ENCODE assay signal across 9 cellular contexts in genomic region chr12:66861157-66861750, GRCh38.
DNase-seq lines count a peak whose midpoint lies in the region; ATAC-seq, FAIRE-seq and TF ChIP-seq lines count a peak whose summit lies in the region.
"Had no signal": no experiment of that assay in that cellular context is flagged by ENCODE, and none has a peak within 500 bp of the region (broad histone marks: within the 10 kb centered on the region; RNA-seq: fewer than 3 reads in every experiment).

No MANE protein-coding gene starts in this region.

- ATAC-seq in GM23338, result no peak

- no peaks in the 10 kb centered on the region for H3F3A ChIP-seq in GM23338 (replicated peaks; ENCODE audit: low read depth)

- no peak overlapping the region for H3K4me2 ChIP-seq in GM23338

- H3K4me3 ChIP-seq in GM23338, result no peak overlapping the region
- no peak overlapping the region for H3K4me3 ChIP-seq in bronchial epithelial cell (ENCODE audit: low read depth, low read length)

- H3K9me3 Mint-ChIP-seq in GM23338, result no peaks in the 10 kb centered on the region

- H3K9me2 ChIP-seq in GM23338 (ENCODE audit: insufficient read depth), result no peaks in the 10 kb centered on the region

- TF ChIP-seq CTCF in GM23338 (conservative IDR thresholded peaks at IDR 0.05; ENCODE audit: low read depth in 2 of 2) (peak; percentile 90 to 100), VCaP (conservative IDR thresholded peaks at IDR 0.05) (peak; percentile 98), bronchial epithelial cell (IDR thresholded peaks at IDR 0.05; ENCODE audit: insufficient read depth, low read length, severe bottlenecking) (peak; percentile 75)

- no peak overlapping the region for H2AFZ ChIP-seq in GM23338

- H3K36me3 Mint-ChIP-seq in GM23338 (ENCODE audit: low read depth), result no peaks in the 10 kb centered on the region

- H3K4me1 Mint-ChIP-seq in GM23338, result peaks cover 2% of the 10 kb centered on the region; the same call in 1 of the 3 replicates

- no peak for FAIRE-seq in bronchial epithelial cell (lab: Jason Lieb, UNC)

- H3K27me3 Mint-ChIP-seq in GM23338 (ENCODE audit: insufficient read depth, low read depth, poor library complexity), result no peaks in the 10 kb centered on the region

- H3K4me3 Mint-ChIP-seq in GM23338, result no peak overlapping the region

- no peaks in the 10 kb centered on the region for H4K20me1 ChIP-seq in GM23338 (replicated peaks; ENCODE audit: insufficient read depth)

- no peaks in the 10 kb centered on the region for H3K27me3 ChIP-seq in GM23338 (ENCODE audit: insufficient read depth)
- H3K27me3 ChIP-seq in bronchial epithelial cell (ENCODE audit: control insufficient read depth, insufficient read depth, low read length), result no peaks in the 10 kb centered on the region

- H3K27ac Mint-ChIP-seq in GM23338, result peak overlapping the region; percentile 47; the same call in 1 of the 2 replicates

- H3K27ac ChIP-seq in GM23338 (ENCODE audit: low read depth) (no peak overlapping the region), VCaP (no peak overlapping the region)
- H3K27ac ChIP-seq: epithelial cell of prostate had no signal

- no peaks in the 10 kb centered on the region for H3K79me2 ChIP-seq in GM23338 (replicated peaks; ENCODE audit: insufficient read depth)

- DNase-seq in EH (ENCODE audit: low read depth), result peak; percentile 60
- DNase-seq in GM23338 (ENCODE audit: low spot score), result peak; percentile 67
- peak; percentile 59 for DNase-seq in NCI-H146 (lab: John Stamatoyannopoulos, UW)
- peak; percentile 58 for DNase-seq in bronchial epithelial cell (ENCODE audit: low read depth)
- peak; percentile 56 for DNase-seq in kidney tubule cell (ENCODE audit: low spot score)
- peak; percentile 49 for DNase-seq in stimulated activated CD4-positive, alpha-beta T cell treated with anti-CD3 and anti-CD28 coated beads, Interleukin-2, amount 100 ng/mL, for 4 hours (ENCODE audit: low read depth)
- no peak for DNase-seq in cortex of kidney (lab: John Stamatoyannopoulos, UW)

- no peaks in the 10 kb centered on the region for H3K4me1 ChIP-seq in GM23338 (ENCODE audit: insufficient read depth)

- H3K36me3 ChIP-seq in GM23338 (ENCODE audit: insufficient read depth) (no peaks in the 10 kb centered on the region), bronchial epithelial cell (ENCODE audit: control insufficient read depth, insufficient read depth, low read length) (no peaks in the 10 kb centered on the region)

TF ChIP-seq in GM23338, 12 proteins besides CTCF, POLR2A, EP300 and RAD21 (continues in another document):
- TF ChIP-seq STAT1 (IDR thresholded peaks at IDR 0.05; ENCODE audit: unreplicated experiment) (no peak), EZH2 (IDR thresholded peaks at IDR 0.05; ENCODE audit: low read depth, unreplicated experiment) (no peak), NANOG (IDR thresholded peaks at IDR 0.05; ENCODE audit: borderline replicate concordance) (no peak), POLR2AphosphoS5 (IDR thresholded peaks at IDR 0.05; ENCODE audit: low read depth) (no peak), ZNF114 (CRISPR knock-in tag; IDR thresholded peaks at IDR 0.05) (no peak), ZNF462 (CRISPR knock-in tag; IDR thresholded peaks at IDR 0.05) (no peak), JUNB (IDR thresholded peaks at IDR 0.05; ENCODE audit: unreplicated experiment) (no peak), REST (IDR thresholded peaks at IDR 0.05; ENCODE audit: unreplicated experiment) (no peak), CREB1 (CRISPR knock-in tag; IDR thresholded peaks at IDR 0.05; ENCODE audit: low read depth) (no peak), EZH2phosphoT487 (IDR thresholded peaks at IDR 0.05; ENCODE audit: unreplicated experiment) (no peak), ETS1 (IDR thresholded peaks at IDR 0.05) (no peak)
